ENCODE assay signal across 10 cellular contexts in the genomic region with DNA sequence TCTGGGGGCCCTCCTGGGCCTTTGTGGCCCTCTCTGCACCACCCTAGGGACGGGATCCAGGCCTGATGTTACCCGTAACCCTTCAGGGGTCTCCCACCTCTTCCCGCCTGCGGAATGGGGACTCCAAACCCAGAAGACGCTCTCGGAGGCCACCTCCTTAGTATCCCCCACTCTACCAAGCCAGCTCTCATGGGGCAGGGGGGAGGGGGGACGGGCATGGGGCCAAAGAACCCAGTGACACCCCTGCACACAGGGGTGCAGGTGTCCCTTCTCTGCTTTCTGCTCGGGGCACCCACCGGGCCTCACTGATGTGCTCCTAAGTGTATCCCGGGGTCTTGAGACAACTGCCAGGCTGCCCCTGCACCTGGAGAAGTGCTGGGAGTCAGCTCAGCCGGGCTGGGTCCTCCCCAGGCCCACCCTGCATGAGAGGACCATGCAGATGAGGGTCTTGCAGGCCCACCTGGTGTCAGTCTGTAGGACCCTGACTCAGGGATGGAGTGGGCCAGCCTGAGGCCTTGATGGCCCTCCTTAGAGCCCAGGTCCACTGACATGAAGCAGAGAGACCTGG.
A peak's percentile ranks its signal among the peaks of the same experiment; 100 is the strongest.
DNase-seq lines count a peak whose midpoint lies in the region; ATAC-seq and TF ChIP-seq lines count a peak whose summit lies in the region.
"Had no signal": no experiment of that assay in that cellular context is flagged by ENCODE, and none has a peak within 500 bp of the region (broad histone marks: within the 10 kb centered on the region; RNA-seq: fewer than 3 reads in every experiment).

No MANE protein-coding gene starts in this region.

- H3K4me3 ChIP-seq in A673 (ENCODE audit: low read depth, low read length, poor library complexity, severe bottlenecking) (peak overlapping the region; percentile 39), mucosa of stomach (ENCODE audit: low read length) (no peak overlapping the region), heart left ventricle (peak overlapping the region in 1 of 12 donors; percentile 23)
- peak overlapping the region; percentile 21; the same call in 1 of the 2 replicates for H3K4me3 ChIP-seq in Jurkat, Clone E6-1 (ENCODE audit: low read length)
- H3K4me3 ChIP-seq: MG63 had no signal

- TF ChIP-seq CTCF in A673 (conservative IDR thresholded peaks at IDR 0.05; ENCODE audit: low read depth, low read length) (no peak), chondrocyte (IDR thresholded peaks at IDR 0.05) (no peak), heart left ventricle (IDR thresholded peaks at IDR 0.05) (no peak)

- H3K9me3 Mint-ChIP-seq in chondrocyte (ENCODE audit: low read depth) = peaks cover 6% of the 10 kb centered on the region
- H3K9me3 Mint-ChIP-seq: activated naive CD4-positive, alpha-beta T cell treated with anti-CD3 and anti-CD28 coated beads, Interleukin-2, amount 10 ng/mL, durations not matched to agents 7 days and 5 days had no signal

- H3K36me3 ChIP-seq in A673 (ENCODE audit: insufficient read depth, low read length, poor library complexity, severe bottlenecking) = no peaks in the 10 kb centered on the region
- H3K36me3 ChIP-seq in mucosa of stomach (ENCODE audit: control insufficient read depth, insufficient read depth, low read length) = no peaks in the 10 kb centered on the region
- H3K36me3 ChIP-seq in heart left ventricle = no peaks in the 10 kb centered on the region
- H3K36me3 ChIP-seq: MG63 had no signal

- intact Hi-C loops in A673 (cut with micrococcal nuclease; ENCODE audit: unreplicated experiment) = loop anchor here (5.0 to 10.0 kb wide), 2 partner anchors 134 to 192 kb away; no protein-coding TSS in a partner anchor
- intact Hi-C loops in heart left ventricle (cut with DNase I) = loop anchor here in 3 of 10 donors (5.0 to 10.0 kb wide), 2 partner anchors 132 to 134 kb away; no protein-coding TSS in a partner anchor

- no peaks in the 10 kb centered on the region for H3K4me1 Mint-ChIP-seq in chondrocyte (ENCODE audit: low read depth)
- H3K4me1 Mint-ChIP-seq: activated naive CD4-positive, alpha-beta T cell treated with anti-CD3 and anti-CD28 coated beads, Interleukin-2, amount 10 ng/mL, durations not matched to agents 7 days and 5 days had no signal

- H3K27ac Mint-ChIP-seq in chondrocyte (ENCODE audit: unreplicated experiment) = no peak overlapping the region
- H3K27ac Mint-ChIP-seq: activated naive CD4-positive, alpha-beta T cell treated with anti-CD3 and anti-CD28 coated beads, Interleukin-2, amount 10 ng/mL, durations not matched to agents 7 days and 5 days had no signal

- no TSS peak for BruUV-seq in A673 (replicated peaks; lab: Mats Ljungman, UMichigan)

- POLR2A ChIA-PET in A673 (lab: Charles Lee; ENCODE audit: low non-redundant PET) = no interaction called here

- no peaks in the 10 kb centered on the region for H3K9me3 ChIP-seq in A673 (ENCODE audit: low read depth, low read length, poor library complexity, severe bottlenecking)
- H3K9me3 ChIP-seq in mucosa of stomach (ENCODE audit: control insufficient read depth, low read length) = no peaks in the 10 kb centered on the region
- peaks cover 0 to 3% (median 0%) of the 10 kb centered on the region in 12 donors for H3K9me3 ChIP-seq in heart left ventricle
- H3K9me3 ChIP-seq: MG63 had no signal

- CTCF ChIA-PET in A673 (lab: Charles Lee) = interaction anchor here (0.6 kb wide), 1 partner anchor 223 kb away, joined by 4 read pairs; a partner anchor contains a TSS

- H3K4me1 ChIP-seq in A673 (ENCODE audit: insufficient read depth, low read length, poor library complexity, severe bottlenecking) = no peaks in the 10 kb centered on the region
- H3K4me1 ChIP-seq in mucosa of stomach (ENCODE audit: control insufficient read depth, insufficient read depth, low read length) = peaks cover 4% of the 10 kb centered on the region
- peaks cover 0 to 9% (median 0%) of the 10 kb centered on the region in 12 donors for H3K4me1 ChIP-seq in heart left ventricle

- DNase-seq in A673 (ENCODE audit: low spot score) (no peak), chondrocyte (ENCODE audit: low spot score) (peak; percentile 60), ACHN (no peak), NCI-H2196 treated with DMSO at 0.1 percent for 48 hours (lab: John Stamatoyannopoulos, UW; ENCODE audit: unreplicated experiment) (no peak), heart left ventricle (no peak)
- DNase-seq in Jurkat, Clone E6-1 (ENCODE audit: low read depth, low spot score) = no peak

- H3K27me3 ChIP-seq in A673 (replicated peaks; ENCODE audit: insufficient read depth, low read depth, low read length, poor library complexity) = no peaks in the 10 kb centered on the region
- H3K27me3 ChIP-seq in mucosa of stomach (ENCODE audit: control insufficient read depth, insufficient read depth, low read length) = no peaks in the 10 kb centered on the region
- peaks cover 0 to 19% (median 0%) of the 10 kb centered on the region in 9 donors for H3K27me3 ChIP-seq in heart left ventricle
- H3K27me3 ChIP-seq: MG63 had no signal

- H3K27me3 Mint-ChIP-seq in chondrocyte (ENCODE audit: low read depth) = peaks cover 3% of the 10 kb centered on the region

- no peak overlapping the region for H3K4me3 Mint-ChIP-seq in chondrocyte (ENCODE audit: unreplicated experiment)
- H3K4me3 Mint-ChIP-seq: activated naive CD4-positive, alpha-beta T cell treated with anti-CD3 and anti-CD28 coated beads, Interleukin-2, amount 10 ng/mL, durations not matched to agents 7 days and 5 days had no signal

- H3K9ac ChIP-seq in mucosa of stomach (ENCODE audit: low read length) = peak overlapping the region; percentile 53

- in situ Hi-C loops in ACHN (cut with HindIII; ENCODE audit: low pct_ligation_motif_present, low pct_unique_long_range_greater_than_20kb, low sequenced_read_pairs) = no loop called here

- no peaks in the 10 kb centered on the region for H3K36me3 Mint-ChIP-seq in chondrocyte (ENCODE audit: low read depth)
- H3K36me3 Mint-ChIP-seq: activated naive CD4-positive, alpha-beta T cell treated with anti-CD3 and anti-CD28 coated beads, Interleukin-2, amount 10 ng/mL, durations not matched to agents 7 days and 5 days had no signal

- ATAC-seq in HG03108 (IDR thresholded peaks at IDR 0.05; ENCODE audit: unreplicated experiment) = no peak
- no peak for ATAC-seq in heart left ventricle

- no peak overlapping the region for H3K27ac ChIP-seq in A673 (ENCODE audit: low read depth, low read length, poor library complexity, severe bottlenecking)
- H3K27ac ChIP-seq in heart left ventricle = no peak overlapping the region

- 91 to 93% (median 92%) methylated on average over 6 to 11 of the region's 11 CpGs for WGBS in heart left ventricle, 4 donors

- no peak for TF ChIP-seq POLR2A in heart left ventricle (IDR thresholded peaks at IDR 0.05)
